Comparison of ENCODE assay signal across 1 cellular context in the genomic region with DNA sequence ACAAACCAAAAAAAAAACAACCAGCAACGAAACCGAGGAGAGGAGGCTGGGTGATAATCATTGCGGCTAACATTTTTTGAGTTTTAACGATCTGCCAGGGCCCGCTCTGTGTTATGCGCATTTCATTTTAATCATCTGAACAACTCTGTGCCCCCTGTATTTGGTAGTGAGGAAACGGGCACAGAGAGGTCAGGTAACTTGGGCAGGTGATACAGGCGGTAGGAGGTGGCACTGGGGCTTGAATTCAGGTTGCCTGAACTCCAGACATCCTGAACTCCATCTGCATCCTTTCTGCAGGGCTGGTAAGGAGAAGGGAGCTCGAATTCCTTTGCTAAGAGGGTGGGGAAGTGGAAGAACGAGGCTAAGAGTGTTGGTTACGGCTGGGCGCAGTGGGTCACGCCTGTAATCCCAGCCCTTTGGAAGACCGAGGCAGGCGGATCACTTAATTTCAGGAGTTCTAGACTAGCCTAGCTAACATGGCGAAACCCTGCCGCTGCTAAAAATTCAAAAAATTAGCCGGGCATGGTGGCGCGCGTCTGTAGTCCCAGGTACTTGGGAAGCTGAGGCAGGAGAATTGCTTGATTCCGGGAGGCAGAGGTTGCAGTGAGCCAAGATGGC.
TF ChIP-seq lines count a peak whose summit lies in the region.

No MANE protein-coding gene starts in this region.

TF ChIP-seq in GM23338, 12 proteins besides CTCF, POLR2A, EP300 and RAD21 (continued from another document):
- TF ChIP-seq, protein P1, sequence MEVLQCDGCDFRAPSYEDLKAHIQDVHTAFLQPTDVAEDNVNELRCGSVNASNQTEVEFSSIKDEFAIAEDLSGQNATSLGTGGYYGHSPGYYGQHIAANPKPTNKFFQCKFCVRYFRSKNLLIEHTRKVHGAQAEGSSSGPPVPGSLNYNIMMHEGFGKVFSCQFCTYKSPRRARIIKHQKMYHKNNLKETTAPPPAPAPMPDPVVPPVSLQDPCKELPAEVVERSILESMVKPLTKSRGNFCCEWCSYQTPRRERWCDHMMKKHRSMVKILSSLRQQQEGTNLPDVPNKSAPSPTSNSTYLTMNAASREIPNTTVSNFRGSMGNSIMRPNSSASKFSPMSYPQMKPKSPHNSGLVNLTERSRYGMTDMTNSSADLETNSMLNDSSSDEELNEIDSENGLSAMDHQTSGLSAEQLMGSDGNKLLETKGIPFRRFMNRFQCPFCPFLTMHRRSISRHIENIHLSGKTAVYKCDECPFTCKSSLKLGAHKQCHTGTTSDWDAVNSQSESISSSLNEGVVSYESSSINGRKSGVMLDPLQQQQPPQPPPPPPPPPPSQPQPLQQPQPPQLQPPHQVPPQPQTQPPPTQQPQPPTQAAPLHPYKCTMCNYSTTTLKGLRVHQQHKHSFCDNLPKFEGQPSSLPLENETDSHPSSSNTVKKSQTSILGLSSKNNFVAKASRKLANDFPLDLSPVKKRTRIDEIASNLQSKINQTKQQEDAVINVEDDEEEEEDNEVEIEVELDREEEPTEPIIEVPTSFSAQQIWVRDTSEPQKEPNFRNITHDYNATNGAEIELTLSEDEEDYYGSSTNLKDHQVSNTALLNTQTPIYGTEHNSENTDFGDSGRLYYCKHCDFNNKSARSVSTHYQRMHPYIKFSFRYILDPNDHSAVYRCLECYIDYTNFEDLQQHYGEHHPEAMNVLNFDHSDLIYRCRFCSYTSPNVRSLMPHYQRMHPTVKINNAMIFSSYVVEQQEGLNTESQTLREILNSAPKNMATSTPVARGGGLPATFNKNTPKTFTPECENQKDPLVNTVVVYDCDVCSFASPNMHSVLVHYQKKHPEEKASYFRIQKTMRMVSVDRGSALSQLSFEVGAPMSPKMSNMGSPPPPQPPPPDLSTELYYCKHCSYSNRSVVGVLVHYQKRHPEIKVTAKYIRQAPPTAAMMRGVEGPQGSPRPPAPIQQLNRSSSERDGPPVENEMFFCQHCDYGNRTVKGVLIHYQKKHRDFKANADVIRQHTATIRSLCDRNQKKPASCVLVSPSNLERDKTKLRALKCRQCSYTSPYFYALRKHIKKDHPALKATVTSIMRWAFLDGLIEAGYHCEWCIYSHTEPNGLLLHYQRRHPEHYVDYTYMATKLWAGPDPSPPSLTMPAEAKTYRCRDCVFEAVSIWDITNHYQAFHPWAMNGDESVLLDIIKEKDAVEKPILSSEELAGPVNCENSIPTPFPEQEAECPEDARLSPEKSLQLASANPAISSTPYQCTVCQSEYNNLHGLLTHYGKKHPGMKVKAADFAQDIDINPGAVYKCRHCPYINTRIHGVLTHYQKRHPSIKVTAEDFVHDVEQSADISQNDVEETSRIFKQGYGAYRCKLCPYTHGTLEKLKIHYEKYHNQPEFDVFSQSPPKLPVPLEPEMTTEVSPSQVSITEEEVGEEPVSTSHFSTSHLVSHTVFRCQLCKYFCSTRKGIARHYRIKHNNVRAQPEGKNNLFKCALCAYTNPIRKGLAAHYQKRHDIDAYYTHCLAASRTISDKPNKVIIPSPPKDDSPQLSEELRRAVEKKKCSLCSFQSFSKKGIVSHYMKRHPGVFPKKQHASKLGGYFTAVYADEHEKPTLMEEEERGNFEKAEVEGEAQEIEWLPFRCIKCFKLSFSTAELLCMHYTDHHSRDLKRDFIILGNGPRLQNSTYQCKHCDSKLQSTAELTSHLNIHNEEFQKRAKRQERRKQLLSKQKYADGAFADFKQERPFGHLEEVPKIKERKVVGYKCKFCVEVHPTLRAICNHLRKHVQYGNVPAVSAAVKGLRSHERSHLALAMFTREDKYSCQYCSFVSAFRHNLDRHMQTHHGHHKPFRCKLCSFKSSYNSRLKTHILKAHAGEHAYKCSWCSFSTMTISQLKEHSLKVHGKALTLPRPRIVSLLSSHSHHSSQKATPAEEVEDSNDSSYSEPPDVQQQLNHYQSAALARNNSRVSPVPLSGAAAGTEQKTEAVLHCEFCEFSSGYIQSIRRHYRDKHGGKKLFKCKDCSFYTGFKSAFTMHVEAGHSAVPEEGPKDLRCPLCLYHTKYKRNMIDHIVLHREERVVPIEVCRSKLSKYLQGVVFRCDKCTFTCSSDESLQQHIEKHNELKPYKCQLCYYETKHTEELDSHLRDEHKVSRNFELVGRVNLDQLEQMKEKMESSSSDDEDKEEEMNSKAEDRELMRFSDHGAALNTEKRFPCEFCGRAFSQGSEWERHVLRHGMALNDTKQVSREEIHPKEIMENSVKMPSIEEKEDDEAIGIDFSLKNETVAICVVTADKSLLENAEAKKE (CRISPR knock-in tag; IDR thresholded peaks at IDR 0.05), result no peak
- TF ChIP-seq EZH2 (IDR thresholded peaks at IDR 0.05; ENCODE audit: low read depth, unreplicated experiment) (no peak), ZNF331 (CRISPR knock-in tag; IDR thresholded peaks at IDR 0.05; ENCODE audit: low read depth) (no peak), POLR2AphosphoS5 (IDR thresholded peaks at IDR 0.05; ENCODE audit: low read depth) (no peak), NANOG (IDR thresholded peaks at IDR 0.05; ENCODE audit: borderline replicate concordance) (no peak), EZH2phosphoT487 (IDR thresholded peaks at IDR 0.05; ENCODE audit: unreplicated experiment) (no peak), CREB1 (CRISPR knock-in tag; IDR thresholded peaks at IDR 0.05; ENCODE audit: low read depth) (no peak), ZNF114 (CRISPR knock-in tag; IDR thresholded peaks at IDR 0.05) (no peak), STAT1 (IDR thresholded peaks at IDR 0.05; ENCODE audit: unreplicated experiment) (no peak)
- TF ChIP-seq, protein P2, sequence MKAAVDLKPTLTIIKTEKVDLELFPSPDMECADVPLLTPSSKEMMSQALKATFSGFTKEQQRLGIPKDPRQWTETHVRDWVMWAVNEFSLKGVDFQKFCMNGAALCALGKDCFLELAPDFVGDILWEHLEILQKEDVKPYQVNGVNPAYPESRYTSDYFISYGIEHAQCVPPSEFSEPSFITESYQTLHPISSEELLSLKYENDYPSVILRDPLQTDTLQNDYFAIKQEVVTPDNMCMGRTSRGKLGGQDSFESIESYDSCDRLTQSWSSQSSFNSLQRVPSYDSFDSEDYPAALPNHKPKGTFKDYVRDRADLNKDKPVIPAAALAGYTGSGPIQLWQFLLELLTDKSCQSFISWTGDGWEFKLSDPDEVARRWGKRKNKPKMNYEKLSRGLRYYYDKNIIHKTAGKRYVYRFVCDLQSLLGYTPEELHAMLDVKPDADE (IDR thresholded peaks at IDR 0.05), result no peak
- TF ChIP-seq, protein P3, sequence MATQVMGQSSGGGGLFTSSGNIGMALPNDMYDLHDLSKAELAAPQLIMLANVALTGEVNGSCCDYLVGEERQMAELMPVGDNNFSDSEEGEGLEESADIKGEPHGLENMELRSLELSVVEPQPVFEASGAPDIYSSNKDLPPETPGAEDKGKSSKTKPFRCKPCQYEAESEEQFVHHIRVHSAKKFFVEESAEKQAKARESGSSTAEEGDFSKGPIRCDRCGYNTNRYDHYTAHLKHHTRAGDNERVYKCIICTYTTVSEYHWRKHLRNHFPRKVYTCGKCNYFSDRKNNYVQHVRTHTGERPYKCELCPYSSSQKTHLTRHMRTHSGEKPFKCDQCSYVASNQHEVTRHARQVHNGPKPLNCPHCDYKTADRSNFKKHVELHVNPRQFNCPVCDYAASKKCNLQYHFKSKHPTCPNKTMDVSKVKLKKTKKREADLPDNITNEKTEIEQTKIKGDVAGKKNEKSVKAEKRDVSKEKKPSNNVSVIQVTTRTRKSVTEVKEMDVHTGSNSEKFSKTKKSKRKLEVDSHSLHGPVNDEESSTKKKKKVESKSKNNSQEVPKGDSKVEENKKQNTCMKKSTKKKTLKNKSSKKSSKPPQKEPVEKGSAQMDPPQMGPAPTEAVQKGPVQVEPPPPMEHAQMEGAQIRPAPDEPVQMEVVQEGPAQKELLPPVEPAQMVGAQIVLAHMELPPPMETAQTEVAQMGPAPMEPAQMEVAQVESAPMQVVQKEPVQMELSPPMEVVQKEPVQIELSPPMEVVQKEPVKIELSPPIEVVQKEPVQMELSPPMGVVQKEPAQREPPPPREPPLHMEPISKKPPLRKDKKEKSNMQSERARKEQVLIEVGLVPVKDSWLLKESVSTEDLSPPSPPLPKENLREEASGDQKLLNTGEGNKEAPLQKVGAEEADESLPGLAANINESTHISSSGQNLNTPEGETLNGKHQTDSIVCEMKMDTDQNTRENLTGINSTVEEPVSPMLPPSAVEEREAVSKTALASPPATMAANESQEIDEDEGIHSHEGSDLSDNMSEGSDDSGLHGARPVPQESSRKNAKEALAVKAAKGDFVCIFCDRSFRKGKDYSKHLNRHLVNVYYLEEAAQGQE (IDR thresholded peaks at IDR 0.05; ENCODE audit: unreplicated experiment), result no peak
